Comparison of ENCODE assay signal across 26 cellular contexts in genomic region chr1:147215540-147215916, GRCh38. TPM values are rescaled to one million over a fixed set of nuclear protein-coding genes. Genes with fewer than 3 reads are reported as not detected.
A peak's percentile ranks its signal among the peaks of the same experiment; 100 is the strongest.
DNase-seq lines count a peak whose midpoint lies in the region; ATAC-seq and TF ChIP-seq lines count a peak whose summit lies in the region.
"Had no signal": no experiment of that assay in that cellular context is flagged by ENCODE, and none has a peak within 500 bp of the region (broad histone marks: within the 10 kb centered on the region; RNA-seq: fewer than 3 reads in every experiment).

No MANE protein-coding gene starts in this region.

- H4K20me1 ChIP-seq in BLaER1 (no peaks in the 10 kb centered on the region), PC-3 (ENCODE audit: low read length) (no peaks in the 10 kb centered on the region)

- 14 to 30% methylated on average over 2 of the region's 2 CpGs for WGBS in gastroesophageal sphincter (ENCODE audit: low coverage in 1 of 2), 2 donors

- peaks cover 47% of the 10 kb centered on the region for H3K4me1 Mint-ChIP-seq in progenitor cell of endocrine pancreas (ENCODE audit: low read depth)
- H3K4me1 Mint-ChIP-seq in CD4-positive, alpha-beta T cell (ENCODE audit: low read depth): no peaks in the 10 kb centered on the region
- H3K4me1 Mint-ChIP-seq: T-cell had no signal

- H3K36me3 ChIP-seq in BLaER1: no peaks in the 10 kb centered on the region
- no peaks in the 10 kb centered on the region for H3K36me3 ChIP-seq in PC-3 (ENCODE audit: low read depth, low read length)
- peaks cover 0 to 9% of the 10 kb centered on the region in 2 donors for H3K36me3 ChIP-seq in gastroesophageal sphincter
- H3K36me3 ChIP-seq: HAP-1, SJSA1 had no signal

- POLR2A ChIA-PET in PC-3 (lab: Charles Lee; ENCODE audit: unreplicated experiment): no interaction called here
- POLR2A ChIA-PET in CD4-positive, alpha-beta T cell (lab: Charles Lee): no interaction called here

- H3K4me2 ChIP-seq in BLaER1 (0 out of 2 replicates have a peak overlapping the region, but pooled peaks have one; percentile 35), PC-3 (ENCODE audit: low read length) (no peak overlapping the region)

- TF ChIP-seq CTCF in PC-3 (conservative IDR thresholded peaks at IDR 0.05; ENCODE audit: low read depth, low read length): no peak
- TF ChIP-seq CTCF in progenitor cell of endocrine pancreas (IDR thresholded peaks at IDR 0.05; ENCODE audit: unreplicated experiment): no peak
- TF ChIP-seq CTCF in gastroesophageal sphincter (IDR thresholded peaks at IDR 0.05): no peak
- TF ChIP-seq CTCF in CD4-positive, alpha-beta T cell (IDR thresholded peaks at IDR 0.05): no peak

- no peaks in the 10 kb centered on the region for H3K9me3 Mint-ChIP-seq in progenitor cell of endocrine pancreas (ENCODE audit: low read depth)
- H3K9me3 Mint-ChIP-seq in CD4-positive, alpha-beta T cell: no peaks in the 10 kb centered on the region
- H3K9me3 Mint-ChIP-seq: CD14-positive monocyte, HFFc6, T-cell had no signal

- no peaks in the 10 kb centered on the region for H3K79me2 ChIP-seq in PC-3 (ENCODE audit: low read length)

- DNase-seq in PC-3 (no peak), left lobe of liver (ENCODE audit: low spot score) (no peak), progenitor cell of endocrine pancreas (ENCODE audit: low spot score, unreplicated experiment) (no peak)
- no peak for DNase-seq in CD4-positive, alpha-beta T cell
- DNase-seq: DMS153; GOT3; HFFc6; Karpas-422; MV-4-11; NCI-H1105; NCI-H1436 treated with DMSO at 0.1 percent for 48 hours; NCI-H187 treated with DMSO at 0.1 percent for 48 hours; NCI-H2171 treated with DMSO at 0.1 percent for 48 hours; NCI-H446; NCI-H524 treated with DMSO at 0.1 percent for 48 hours; NCI-H82; NK-92 treated with Interleukin-12 subunit alpha and Interleukin-12 subunit beta, amount 100 ng/mL, for 24 hours; Right ventricle myocardium superior; T-cell had no signal

- H3K9ac ChIP-seq in BLaER1: no peak overlapping the region
- no peak overlapping the region for H3K9ac ChIP-seq in PC-3 (ENCODE audit: low read length)

- H3K27me3 ChIP-seq in BLaER1 (no peaks in the 10 kb centered on the region), PC-3 (ENCODE audit: low read length) (no peaks in the 10 kb centered on the region), gastroesophageal sphincter (no peaks in the 10 kb centered on the region)
- H3K27me3 ChIP-seq in CD4-positive, alpha-beta T cell (ENCODE audit: control insufficient read depth, insufficient read depth, low read length): no peaks in the 10 kb centered on the region
- H3K27me3 ChIP-seq: SJSA1 had no signal

- H3F3A ChIP-seq in PC-3 (ENCODE audit: low read length, unreplicated experiment): no peaks in the 10 kb centered on the region

- CTCF ChIA-PET in PC-3 (lab: Charles Lee): no interaction called here
- CTCF ChIA-PET in CD4-positive, alpha-beta T cell (lab: Charles Lee): no interaction called here

- H3K4me1 ChIP-seq in BLaER1 (peaks cover 19% of the 10 kb centered on the region), PC-3 (ENCODE audit: insufficient read depth, low read length) (peaks cover 8% of the 10 kb centered on the region), gastroesophageal sphincter (no peaks in the 10 kb centered on the region)
- H3K4me1 ChIP-seq: HAP-1, SJSA1 had no signal

- H3K4me3 ChIP-seq in BLaER1 (no peak overlapping the region), PC-3 (ENCODE audit: low read length) (no peak overlapping the region), gastroesophageal sphincter (no peak overlapping the region)
- H3K4me3 ChIP-seq: HAP-1, SJSA1 had no signal

- intact Hi-C loops in PC-3 (cut with micrococcal nuclease): no loop called here
- intact Hi-C loops in CD4-positive, alpha-beta T cell (cut with DNase I, micrococcal nuclease): no loop called here

- H3K27ac ChIP-seq in BLaER1 (no peak overlapping the region), PC-3 (ENCODE audit: low read length) (no peak overlapping the region), gastroesophageal sphincter (no peak overlapping the region)
- no peak overlapping the region for H3K27ac ChIP-seq in CD4-positive, alpha-beta T cell (ENCODE audit: low read depth, low read length)
- H3K27ac ChIP-seq: SJSA1 had no signal

- no peaks in the 10 kb centered on the region for H3K9me2 ChIP-seq in PC-3 (replicated peaks; ENCODE audit: low read length)

- no peak for TF ChIP-seq POLR2A in gastroesophageal sphincter (IDR thresholded peaks at IDR 0.05)

- H3K4me3 Mint-ChIP-seq in progenitor cell of endocrine pancreas (ENCODE audit: low read depth): peak overlapping the region; percentile 6
- H3K4me3 Mint-ChIP-seq in CD4-positive, alpha-beta T cell: no peak overlapping the region
- H3K4me3 Mint-ChIP-seq: B cell, CD14-positive monocyte, HFFc6, T-cell had no signal

- ATAC-seq in PC-3: peak; percentile 22; the same call in 1 of the 2 replicates
- ATAC-seq in left lobe of liver: peak; percentile 75
- no peak for ATAC-seq in gastroesophageal sphincter
- ATAC-seq in CD4-positive, alpha-beta T cell (ENCODE audit: poor library complexity): no peak
- ATAC-seq in HG03097 (IDR thresholded peaks at IDR 0.05; ENCODE audit: low FRiP score, unreplicated experiment): no peak
- ATAC-seq: T-cell had no signal

- H2AFZ ChIP-seq in PC-3 (ENCODE audit: low read length): no peak overlapping the region

- no TSS peak for BruUV-seq in PC-3 (replicated peaks; lab: Mats Ljungman, UMichigan)

- peak overlapping the region; percentile 68 for H3K27ac Mint-ChIP-seq in progenitor cell of endocrine pancreas
- no peak overlapping the region for H3K27ac Mint-ChIP-seq in CD4-positive, alpha-beta T cell
- H3K27ac Mint-ChIP-seq: B cell, HFFc6, T-cell had no signal

- no peaks in the 10 kb centered on the region for H3K36me3 Mint-ChIP-seq in progenitor cell of endocrine pancreas (ENCODE audit: insufficient read depth)
- H3K36me3 Mint-ChIP-seq in CD4-positive, alpha-beta T cell (ENCODE audit: low read depth): no peaks in the 10 kb centered on the region

- no peak for TF ChIP-seq EP300 in gastroesophageal sphincter (IDR thresholded peaks at IDR 0.05)

- no peaks in the 10 kb centered on the region for H3K27me3 Mint-ChIP-seq in progenitor cell of endocrine pancreas
- no peaks in the 10 kb centered on the region for H3K27me3 Mint-ChIP-seq in CD4-positive, alpha-beta T cell
- H3K27me3 Mint-ChIP-seq: B cell, T-cell had no signal

- H3K9me3 ChIP-seq in BLaER1 (no peaks in the 10 kb centered on the region), PC-3 (ENCODE audit: low read length) (no peaks in the 10 kb centered on the region), gastroesophageal sphincter (no peaks in the 10 kb centered on the region)
- no peaks in the 10 kb centered on the region for H3K9me3 ChIP-seq in CD4-positive, alpha-beta T cell (ENCODE audit: control insufficient read depth, low read length)
- H3K9me3 ChIP-seq: HAP-1, SJSA1 had no signal

RNA-seq across cellular contexts. Expression of gene FMO5, which starts 9.6 kb away (rescaled TPM):
- 2.8 and 3.2 TPM in 2 replicates for total RNA-seq in PC-3 (2014; rRNA removed)
- 108 TPM for total RNA-seq in left lobe of liver
- total RNA-seq in progenitor cell of endocrine pancreas: 4.2 and 5.0 TPM in 2 replicates
- 1 to 10 TPM; 1.1 to 8.6 (median 2.2) TPM for total RNA-seq in gastroesophageal sphincter
- total RNA-seq in CD4-positive, alpha-beta T cell: under 1 TPM; 0.41 to 0.67 TPM

RNA-seq across cellular contexts. Expression of gene CHD1L, which starts 27.0 kb away (rescaled TPM):
- total RNA-seq in PC-3 (2014; rRNA removed) (63.9 and 69.8 TPM in 2 replicates), left lobe of liver (27.9 TPM), progenitor cell of endocrine pancreas (79.6 and 80.3 TPM in 2 replicates), gastroesophageal sphincter (10 to 100 TPM; 14.4 to 22.1 (median 20.7) TPM)
- total RNA-seq in CD4-positive, alpha-beta T cell: 10 to 100 TPM; 22.0 to 22.8 TPM

RNA-seq across cellular contexts. Expression of gene PRKAB2, which starts 43.3 kb away (rescaled TPM):
- total RNA-seq in PC-3 (2014; rRNA removed) (16.0 and 23.5 TPM in 2 replicates), left lobe of liver (35.3 TPM), progenitor cell of endocrine pancreas (24.4 and 26.0 TPM in 2 replicates), gastroesophageal sphincter (10 to 100 TPM; 24.9 to 51.4 (median 39.4) TPM)
- total RNA-seq in CD4-positive, alpha-beta T cell: 1 to 10 TPM; 7.4 to 9.6 TPM

Comparison
In these comparisons a context has a peak if more than half of its experiments do, and no peak if none do; other contexts are left out.
1. ATAC-seq: peak in PC-3 (single experiment) and left lobe of liver (single experiment); none in gastroesophageal sphincter (single experiment), CD4-positive, alpha-beta T cell (single experiment) and HG03097 (single experiment).
2. RNA of gene FMO5, which starts 9.6 kb away (total RNA-seq): 108 TPM in left lobe of liver (single experiment); 4.2 to 5.0 TPM in progenitor cell of endocrine pancreas, 2.8 to 3.2 TPM in PC-3, 1.1 to 8.6 TPM in gastroesophageal sphincter and 0.41 to 0.67 TPM in CD4-positive, alpha-beta T cell; every median in the first group is over 10 times any median in the second.